ENCODE assay signal across 1 cellular context in genomic region chr7:3259711-3260424, GRCh38.
TF ChIP-seq lines count a peak whose summit lies in the region.

No MANE protein-coding gene starts in this region.

TF ChIP-seq in SK-N-SH treated with all-trans-retinoic acid at 6 μM for 48 hours, 23 proteins besides CTCF, POLR2A, EP300 and RAD21 (continued from another document):
- no peak for TF ChIP-seq CREB5 (CRISPR knock-in tag; IDR thresholded peaks at IDR 0.05; ENCODE audit: low read depth)
- no peak for TF ChIP-seq POU6F1 (CRISPR knock-in tag; IDR thresholded peaks at IDR 0.05; ENCODE audit: borderline replicate concordance, low read depth)
- TF ChIP-seq ZNF565 (CRISPR knock-in tag; conservative IDR thresholded peaks at IDR 0.05; ENCODE audit: low read depth): no peak
- TF ChIP-seq BACH2 (CRISPR knock-in tag; IDR thresholded peaks at IDR 0.05; ENCODE audit: borderline replicate concordance): no peak
- TF ChIP-seq RARB (CRISPR knock-in tag; IDR thresholded peaks at IDR 0.05): no peak
- TF ChIP-seq ISL1 (CRISPR knock-in tag; IDR thresholded peaks at IDR 0.05): no peak
TF ChIP-seq in SK-N-SH treated with all-trans-retinoic acid at 6 μM for 48 hours: peak in this region for 0.
